Comparison of ENCODE assay signal across 8 cellular contexts in the genomic region with DNA sequence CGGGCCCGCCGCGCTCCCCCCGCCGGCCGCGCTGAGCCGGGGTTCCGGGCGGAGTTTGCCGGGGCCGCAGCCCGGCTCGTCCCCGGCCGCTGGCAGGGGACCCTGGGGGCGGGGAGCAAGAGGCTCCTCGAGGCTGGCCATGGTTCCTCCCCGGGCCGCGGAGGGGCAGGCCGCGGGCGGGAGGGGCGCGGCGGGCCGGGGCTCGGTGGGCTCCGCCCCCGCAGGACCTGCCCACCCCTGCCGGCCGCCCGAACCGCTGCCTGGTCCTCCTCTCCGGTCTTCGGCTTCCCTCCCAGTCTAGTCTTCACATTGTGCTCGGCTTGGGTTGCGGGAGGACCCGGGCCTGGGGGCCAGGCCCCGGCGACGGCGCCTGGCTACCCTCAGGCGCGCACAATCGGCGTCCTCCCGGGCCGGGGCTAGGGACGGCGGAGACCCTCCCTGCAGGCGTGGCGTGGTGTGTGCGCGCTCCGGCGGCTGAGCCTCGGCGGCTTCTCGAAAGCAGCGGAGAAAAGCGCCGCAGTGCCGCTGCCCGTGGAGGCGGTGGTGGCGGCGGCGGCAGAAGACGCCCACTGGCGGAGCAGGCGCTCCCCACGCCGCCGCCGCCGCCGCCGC. TPM values are rescaled to one million over a fixed set of nuclear protein-coding genes. Genes with fewer than 3 reads are reported as not detected.
DNase-seq lines count a peak whose midpoint lies in the region; ATAC-seq and FAIRE-seq lines count a peak whose summit lies in the region.

A gene (minus strand): TSS at position 571 of the 612 bp plus-strand sequence. CDS start 430 bp downstream, at position 141.

- H3K9me3 ChIP-seq in ES-I3 (ENCODE audit: control insufficient read depth, insufficient read depth, low read length), result no peaks in the 10 kb centered on the region

- peak within 1 kb of the TSS; percentile 65; the same call in 1 of the 2 replicates for H3K9ac ChIP-seq in ES-I3 (ENCODE audit: low read depth, low read length)

- FAIRE-seq in frontal cortex (lab: Jason Lieb, UNC), result no peak

- no peak for ATAC-seq in GM19452 (IDR thresholded peaks at IDR 0.05; ENCODE audit: unreplicated experiment)
- ATAC-seq in HG03565 (IDR thresholded peaks at IDR 0.05; ENCODE audit: unreplicated experiment), result no peak
- ATAC-seq in HG02884 (IDR thresholded peaks at IDR 0.05; ENCODE audit: unreplicated experiment), result no peak

- H3K4me1 ChIP-seq in ES-I3 (ENCODE audit: insufficient read depth, low read length), result peaks cover 8% of the 10 kb centered on the region

- peak; percentile 67 for DNase-seq in RPMI7951 (ENCODE audit: low read depth)
- peak; percentile 69 to 75 for DNase-seq in frontal cortex (ENCODE audit: low spot score in 2 of 2)
- DNase-seq in occipital lobe (lab: John Stamatoyannopoulos, UW), result no peak
- no peak for DNase-seq in activated effector memory CD4-positive, alpha-beta T cell treated with Interleukin-2 at 50 U/mL for 16 hours

- no peaks in the 10 kb centered on the region for H3K36me3 ChIP-seq in ES-I3 (ENCODE audit: insufficient read depth, low read length)

RNA-seq across cellular contexts. Expression of the gene that starts here (rescaled TPM):
- total RNA-seq in RPMI7951 (2014; rRNA removed; shearing (Covaris generic)), result 10.7 and 11.3 TPM in 2 replicates
- total RNA-seq in frontal cortex, result 126 TPM
- total RNA-seq in occipital lobe, result 62.7 TPM

Comparison
In these comparisons a context has a peak if more than half of its experiments do, and no peak if none do; other contexts are left out.
1. DNase-seq: peak in RPMI7951 (single experiment) and frontal cortex (2 of 2); none in occipital lobe (single experiment) and activated effector memory CD4-positive, alpha-beta T cell treated with Interleukin-2 at 50 U/mL for 16 hours (single experiment).